ENCODE assay signal across 19 cellular contexts in the genomic region with DNA sequence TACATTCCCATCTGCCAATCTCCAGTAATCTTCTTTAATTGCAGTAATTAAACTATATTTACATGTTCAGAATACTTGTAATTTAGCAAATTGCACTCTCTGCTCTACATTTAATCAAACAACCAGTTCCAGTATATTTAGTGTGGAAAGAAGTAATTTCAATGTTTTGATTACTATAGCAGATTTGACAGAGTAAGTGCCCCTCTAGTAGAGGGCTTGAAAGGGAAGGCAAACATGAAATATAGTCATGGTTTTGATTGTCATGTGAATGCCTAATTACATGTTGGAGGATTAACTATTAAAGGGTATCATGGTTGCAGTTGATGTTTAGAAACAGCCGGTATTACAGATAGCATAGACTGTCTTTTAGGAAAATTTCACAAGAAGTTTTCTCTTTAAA.
"Had no signal": no experiment of that assay in that cellular context is flagged by ENCODE, and none has a peak within 500 bp of the region (broad histone marks: within the 10 kb centered on the region; RNA-seq: fewer than 3 reads in every experiment).

No MANE protein-coding gene starts in this region.

- H3K27ac Mint-ChIP-seq: activated CD4-positive, alpha-beta memory T cell treated with anti-CD3 and anti-CD28 coated beads, Interleukin-2, amount 10 ng/mL, durations not matched to agents 7 days and 5 days; activated CD8-positive, alpha-beta memory T cell treated with anti-CD3 and anti-CD28 coated beads, Interleukin-2, amount 10 ng/mL, durations not matched to agents 7 days and 5 days; activated naive CD8-positive, alpha-beta T cell treated with anti-CD3 and anti-CD28 coated beads, Interleukin-2, amount 50 U/mL, for 24 hours; activated T-helper 17 cell treated with anti-CD3 and anti-CD28 coated beads, Interleukin-2, amount 50 U/mL, for 72 hours; endodermal cell had no signal

- H3K9me3 ChIP-seq: tibial artery had no signal

- H3K4me3 ChIP-seq: tibial artery had no signal

- DNase-seq: activated CD4-positive, alpha-beta memory T cell treated with anti-CD3 and anti-CD28 coated beads, Interleukin-2, amount 10 ng/mL, durations not matched to agents 7 days and 5 days; activated CD4-positive, alpha-beta T cell treated with anti-CD3 and anti-CD28 coated beads for 48 hours; activated CD4-positive, CD25-positive, alpha-beta regulatory T cell; activated CD8-positive, alpha-beta memory T cell treated with anti-CD3 and anti-CD28 coated beads, Interleukin-2, amount 10 ng/mL, durations not matched to agents 7 days and 5 days; activated naive CD4-positive, alpha-beta T cell treated with Interleukin-2 at 50 U/mL for 16 hours; activated naive CD8-positive, alpha-beta T cell treated with anti-CD3 and anti-CD28 coated beads, Interleukin-2, amount 50 U/mL, for 24 hours; activated T-cell treated with anti-CD3 and anti-CD28 coated beads, Interleukin-2, amount 50 U/mL, for 1 hour; anterior cingulate cortex; caudate nucleus; endodermal cell; foreskin fibroblast; left ventricle myocardium superior; stimulated activated CD4-positive, alpha-beta T cell treated with anti-CD3 and anti-CD28 coated beads, Interleukin-12 subunit alpha, Interleukin-12 subunit beta, amount 100 ng/mL, for 4 hours; stimulated activated CD4-positive, alpha-beta T cell treated with anti-CD3 and anti-CD28 coated beads, Interleukin-2, amount 100 ng/mL, for 24 hours; stimulated activated naive CD4-positive, alpha-beta T cell treated with Interleukin-2 at 50 U/mL for 16 hours; substantia nigra; tibial artery had no signal

- ATAC-seq: activated CD8-positive, alpha-beta memory T cell treated with anti-CD3 and anti-CD28 coated beads, Interleukin-2, amount 10 ng/mL, durations not matched to agents 7 days and 5 days; activated naive CD8-positive, alpha-beta T cell treated with anti-CD3 and anti-CD28 coated beads, Interleukin-2, amount 50 U/mL, for 24 hours; activated T-helper 17 cell treated with anti-CD3 and anti-CD28 coated beads, Interleukin-2, amount 50 U/mL, for 72 hours; left ventricle myocardium superior had no signal

- H3K9me3 Mint-ChIP-seq: activated CD4-positive, alpha-beta memory T cell treated with anti-CD3 and anti-CD28 coated beads, Interleukin-2, amount 10 ng/mL, durations not matched to agents 7 days and 5 days; activated naive CD8-positive, alpha-beta T cell treated with anti-CD3 and anti-CD28 coated beads, Interleukin-2, amount 50 U/mL, for 24 hours; endodermal cell had no signal

- H3K27me3 ChIP-seq: tibial artery had no signal

- H3K36me3 ChIP-seq: tibial artery had no signal

- H3K27ac ChIP-seq: epithelial cell of prostate, tibial artery had no signal

- H3K4me1 ChIP-seq: tibial artery had no signal
